In the genomic region with DNA sequence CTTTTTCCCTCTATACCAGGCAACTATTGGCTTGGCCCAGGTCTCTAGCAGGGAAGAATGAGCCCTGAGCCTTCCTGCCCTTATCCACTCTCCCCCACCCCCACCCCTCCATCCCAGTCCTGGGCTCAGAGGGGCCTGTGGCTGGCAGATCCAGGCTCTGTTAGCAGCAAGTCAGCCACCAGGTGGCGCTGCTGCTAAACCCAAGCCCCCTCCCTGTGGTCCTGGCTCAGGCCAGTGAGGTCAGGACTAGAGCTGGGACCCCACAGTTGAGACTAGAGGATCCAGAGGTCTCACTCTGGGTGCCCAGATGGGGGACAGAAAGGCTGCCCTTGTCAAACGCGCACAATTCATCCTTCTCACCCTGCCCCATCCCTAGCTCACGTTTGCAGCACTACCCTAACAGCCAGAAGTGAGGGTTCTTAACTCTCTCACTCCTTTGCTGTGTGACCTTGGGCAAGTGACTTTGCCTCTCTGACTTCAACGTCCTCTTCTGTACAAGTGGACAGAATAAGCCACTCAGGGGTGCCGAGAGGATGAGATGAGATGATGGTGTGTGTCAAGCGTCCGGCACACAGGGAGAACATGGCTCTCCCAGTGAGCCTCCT, we compare ENCODE assay signal across 8 cellular contexts. TPM values are rescaled to one million over a fixed set of nuclear protein-coding genes. Genes with fewer than 3 reads are reported as not detected.
A peak's percentile ranks its signal among the peaks of the same experiment; 100 is the strongest.
DNase-seq lines count a peak whose midpoint lies in the region; ATAC-seq, FAIRE-seq and TF ChIP-seq lines count a peak whose summit lies in the region.

No MANE protein-coding gene starts in this region.

- H2AFZ ChIP-seq in HepG2 (ENCODE audit: low read length): no peak overlapping the region

- TF ChIP-seq CTCF in WTC11 (IDR thresholded peaks at IDR 0.05) (peak; percentile 80), colonic mucosa (IDR thresholded peaks at IDR 0.05) (peak; percentile 81), HepG2 (CRISPR knock-in tag; IDR thresholded peaks at IDR 0.05) (peak; percentile 93)

- H3K27me3 ChIP-seq in colonic mucosa (no peaks in the 10 kb centered on the region), HepG2 (ENCODE audit: control insufficient read depth in 1 of 2, insufficient read depth in 2 of 2, low read length in 2 of 2) (peaks cover 4 to 18% of the 10 kb centered on the region in 2 experiments; a peak in 3 of 5 replicates)

- no peak overlapping the region for H3K4me3 ChIP-seq in colonic mucosa
- no peak overlapping the region for H3K4me3 ChIP-seq in HepG2 (replicated peaks in 1 of 3; ENCODE audit: insufficient read depth in 1 of 3, low read depth in 2 of 3, low read length in 3 of 3)

- H3K9me3 ChIP-seq in colonic mucosa (no peaks in the 10 kb centered on the region), HepG2 (ENCODE audit: low read length) (peaks cover 11% of the 10 kb centered on the region)

- WGBS in HepG2 (ENCODE audit: low lambda C conversion rate): 33% methylated on average over 6 of the region's 8 CpGs

- TF ChIP-seq RAD21 in HepG2 (CRISPR knock-in tag; IDR thresholded peaks at IDR 0.05): peak; percentile 74

- H3K4me2 ChIP-seq in HepG2 (ENCODE audit: low read depth, low read length): no peak overlapping the region

- H3K36me3 ChIP-seq in colonic mucosa (no peaks in the 10 kb centered on the region), HepG2 (replicated peaks in 1 of 2; ENCODE audit: control insufficient read depth in 1 of 2, insufficient read depth in 2 of 2, low read length in 2 of 2) (no peaks in the 10 kb centered on the region)

- no peak for FAIRE-seq in HepG2 (lab: Jason Lieb, UNC)

- H4K20me1 ChIP-seq in HepG2 (ENCODE audit: insufficient read depth, low read length): no peaks in the 10 kb centered on the region; the same call in none of the 2 replicates

- H3K27me3 Mint-ChIP-seq in WTC11 (ENCODE audit: low read depth): no peaks in the 10 kb centered on the region; the same call in none of the 2 replicates

- peak; percentile 98 for ATAC-seq in WTC11
- peak; percentile 95 for ATAC-seq in HepG2
- ATAC-seq in HG03432 (IDR thresholded peaks at IDR 0.05; ENCODE audit: unreplicated experiment): no peak

- peaks cover 2% of the 10 kb centered on the region; the same call in 1 of the 2 replicates for H3K4me1 Mint-ChIP-seq in WTC11

- CTCF ChIA-PET in WTC11 (lab: Charles Lee): interaction anchor here (0.6 to 5.7 kb wide), 36 partner anchors 8 to 435 kb away, joined by 3 to 111 read pairs (median 5); no protein-coding TSS in a partner anchor
- CTCF ChIA-PET in HepG2 (lab: Yijun Ruan, JAX; ENCODE audit: low intra/inter-chr PET ratio, low total read pairs): interaction anchor here (1.1 to 2.9 kb wide), 2 partner anchors 114 to 187 kb away, joined by 3 to 17 read pairs; no protein-coding TSS in a partner anchor

- no peaks in the 10 kb centered on the region for H3K4me1 ChIP-seq in colonic mucosa
- H3K4me1 ChIP-seq in HepG2 (ENCODE audit: insufficient read depth, low read length): no peaks in the 10 kb centered on the region

- no peaks in the 10 kb centered on the region for H3K79me2 ChIP-seq in HepG2 (ENCODE audit: insufficient read depth, low read length)

- no peak overlapping the region for H3K27ac Mint-ChIP-seq in WTC11

- no peak overlapping the region for H3K27ac ChIP-seq in colonic mucosa
- H3K27ac ChIP-seq in HepG2 (ENCODE audit: extremely low read length, insufficient read depth, low read length): no peak overlapping the region

- H3K4me3 Mint-ChIP-seq in WTC11: no peak overlapping the region

- in situ Hi-C loops in HepG2 (cut with HindIII; ENCODE audit: extremely low pct_ligation_motif_present, low pct_unique_long_range_greater_than_20kb): loop anchor here (5.0 kb wide), 1 partner anchor 117 kb away; no protein-coding TSS in a partner anchor

- H3K36me3 Mint-ChIP-seq in WTC11: no peaks in the 10 kb centered on the region

- DNase-seq in NCI-H748 (lab: John Stamatoyannopoulos, UW; ENCODE audit: unreplicated experiment): peak; percentile 37
- no peak for DNase-seq in NCI-H748 treated with DMSO at 0.1 percent for 48 hours (lab: John Stamatoyannopoulos, UW)
- DNase-seq in HuH-7 (ENCODE audit: low spot score): peak; percentile 99
- peak; percentile 93 for DNase-seq in WTC11 (ENCODE audit: low spot score)
- DNase-seq in colonic mucosa: peak; percentile 40
- peak; percentile 47 for DNase-seq in HepG2 (ENCODE audit: low spot score)
- peak; percentile 20 to 50 (median 32) for DNase-seq in stimulated activated CD4-positive, alpha-beta T cell treated with anti-CD3 and anti-CD28 coated beads, TNF-alpha, amount 100 ng/mL, for 48 hours (ENCODE audit: low read depth in 3 of 3)

- POLR2A ChIA-PET in WTC11 (lab: Charles Lee): interaction anchor here (0.7 kb wide), 1 partner anchor 706 kb away, joined by 3 read pairs; no protein-coding TSS in a partner anchor
- POLR2A ChIA-PET in HepG2 (lab: Yijun Ruan, JAX): no interaction called here

- no peak for TF ChIP-seq POLR2A in HepG2 (IDR thresholded peaks at IDR 0.05; ENCODE audit: insufficient read depth in 1 of 2, low read depth in 2 of 2, low read length in 2 of 2)

- no peak overlapping the region for H3K9ac ChIP-seq in colonic mucosa (ENCODE audit: low read depth in 2 of 2, low read length in 2 of 2)
- no peak overlapping the region for H3K9ac ChIP-seq in HepG2 (ENCODE audit: insufficient read depth, low read depth, low read length)

- intact Hi-C loops in colonic mucosa (cut with DNase I): loop anchor here (2.0 kb wide), 1 partner anchor 113 kb away; no protein-coding TSS in a partner anchor
- intact Hi-C loops in HepG2 (cut with micrococcal nuclease; ENCODE audit: unreplicated experiment): loop anchor here (10.0 kb wide), 1 partner anchor 191 kb away; no protein-coding TSS in a partner anchor

- H3K9me3 Mint-ChIP-seq in WTC11: peaks cover 18% of the 10 kb centered on the region

- no TSS peak for BruUV-seq in HepG2 (replicated peaks; lab: Mats Ljungman, UMichigan)

- TF ChIP-seq EP300 in HepG2 (IDR thresholded peaks at IDR 0.05; ENCODE audit: low read depth in 2 of 2, low read length in 2 of 2): no peak
- no peak for TF ChIP-seq EP300 in HepG2 (CRISPR knock-in tag; IDR thresholded peaks at IDR 0.05; ENCODE audit: borderline replicate concordance)

TF ChIP-seq in HepG2, 621 proteins besides CTCF, POLR2A, EP300 and RAD21 (continues in another document):
- TF ChIP-seq ZNF737 (CRISPR knock-in tag; IDR thresholded peaks at IDR 0.05; ENCODE audit: borderline replicate concordance): no peak
- TF ChIP-seq, protein P1, sequence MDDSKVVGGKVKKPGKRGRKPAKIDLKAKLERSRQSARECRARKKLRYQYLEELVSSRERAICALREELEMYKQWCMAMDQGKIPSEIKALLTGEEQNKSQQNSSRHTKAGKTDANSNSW (CRISPR knock-in tag; IDR thresholded peaks at IDR 0.05; ENCODE audit: borderline replicate concordance): no peak
- TF ChIP-seq, protein P2, sequence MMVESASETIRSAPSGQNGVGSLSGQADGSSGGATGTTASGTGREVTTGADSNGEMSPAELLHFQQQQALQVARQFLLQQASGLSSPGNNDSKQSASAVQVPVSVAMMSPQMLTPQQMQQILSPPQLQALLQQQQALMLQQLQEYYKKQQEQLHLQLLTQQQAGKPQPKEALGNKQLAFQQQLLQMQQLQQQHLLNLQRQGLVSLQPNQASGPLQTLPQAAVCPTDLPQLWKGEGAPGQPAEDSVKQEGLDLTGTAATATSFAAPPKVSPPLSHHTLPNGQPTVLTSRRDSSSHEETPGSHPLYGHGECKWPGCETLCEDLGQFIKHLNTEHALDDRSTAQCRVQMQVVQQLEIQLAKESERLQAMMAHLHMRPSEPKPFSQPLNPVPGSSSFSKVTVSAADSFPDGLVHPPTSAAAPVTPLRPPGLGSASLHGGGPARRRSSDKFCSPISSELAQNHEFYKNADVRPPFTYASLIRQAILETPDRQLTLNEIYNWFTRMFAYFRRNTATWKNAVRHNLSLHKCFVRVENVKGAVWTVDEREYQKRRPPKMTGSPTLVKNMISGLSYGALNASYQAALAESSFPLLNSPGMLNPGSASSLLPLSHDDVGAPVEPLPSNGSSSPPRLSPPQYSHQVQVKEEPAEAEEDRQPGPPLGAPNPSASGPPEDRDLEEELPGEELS (CRISPR knock-in tag; IDR thresholded peaks at IDR 0.05): no peak
- no peak for TF ChIP-seq TAF1 (CRISPR knock-in tag; IDR thresholded peaks at IDR 0.05)
- TF ChIP-seq KAT7 (CRISPR knock-in tag; IDR thresholded peaks at IDR 0.05; ENCODE audit: borderline replicate concordance): no peak

RNA-seq across cellular contexts. Expression of gene SLC6A1, which starts 46.8 kb away (rescaled TPM):
- total RNA-seq in WTC11 (2021) (0.50 to 0.72 TPM (median 0.50 TPM) in 3 replicates), colonic mucosa (under 1 TPM; 0.05 to 0.21 TPM), HepG2 (2016; rRNA removed; fragmentation: Illumina TruSeq; extraction: Trizol) (not detected in 2 replicates)
- not detected in 2 replicates for total RNA-seq in HepG2 (2016; cell fraction: cytosol; rRNA removed; fragmentation: Illumina TruSeq; extraction: Trizol; ENCODE audit: low read depth)
- not detected in 2 replicates for total RNA-seq in HepG2 (2016; cell fraction: insoluble cytoplasmic fraction; rRNA removed; fragmentation: Illumina TruSeq; extraction: Trizol)
- total RNA-seq in HepG2 (2016; cell fraction: membrane; rRNA removed; fragmentation: Illumina TruSeq; extraction: Trizol): not detected in 2 replicates
- total RNA-seq in HepG2 (2016; cell fraction: nucleus; rRNA removed; fragmentation: Illumina TruSeq; extraction: Trizol): not detected in 2 replicates
- 0.04 TPM in 1 of 2 replicates, not detected in the other for polyA plus RNA-seq in HepG2 (2011; rRNA removed)
- not detected in 2 replicates for polyA plus RNA-seq in HepG2 (2011; cell fraction: cytosol; rRNA removed)
- polyA plus RNA-seq in HepG2 (2011; cell fraction: nucleus; rRNA removed): 0.03 and 0.05 TPM in 2 replicates
- polyA plus RNA-seq in HepG2 (2012): 0.07 TPM in 1 of 2 replicates, not detected in the other
- not detected in 2 replicates for polyA plus RNA-seq in HepG2 (2016; cell fraction: cytosol; fragmentation: Illumina TruSeq; extraction: Trizol; ENCODE audit: low read depth)
- not detected in 2 replicates for polyA plus RNA-seq in HepG2 (2016; cell fraction: insoluble cytoplasmic fraction; fragmentation: Illumina TruSeq; extraction: Trizol; ENCODE audit: low read depth)
- not detected in 2 replicates for polyA plus RNA-seq in HepG2 (2016; cell fraction: membrane; fragmentation: Illumina TruSeq; extraction: Trizol; ENCODE audit: low read depth)
- polyA plus RNA-seq in HepG2 (2016; cell fraction: nucleus; fragmentation: Illumina TruSeq; extraction: Trizol; ENCODE audit: insufficient read depth, low read depth): not detected in 2 replicates
- not detected in 2 replicates for polyA minus RNA-seq in HepG2 (2011; rRNA and poly(A)+ RNA removed; ENCODE audit: low replicate concordance)
- not detected in 2 replicates for polyA minus RNA-seq in HepG2 (2011; cell fraction: cytosol; rRNA and poly(A)+ RNA removed)
- not detected in 2 replicates for polyA minus RNA-seq in HepG2 (2011; cell fraction: nucleus; rRNA and poly(A)+ RNA removed)
